In genomic region chr10:58282615-58283014, GRCh38 we compare ENCODE assay signal across 8 cellular contexts. TPM values are rescaled to one million over a fixed set of nuclear protein-coding genes. Genes with fewer than 3 reads are reported as not detected.
DNase-seq lines count a peak whose midpoint lies in the region; ATAC-seq lines count a peak whose summit lies in the region.

No MANE protein-coding gene starts in this region.

- H3K9me3 Mint-ChIP-seq in activated T-cell treated with anti-CD3 and anti-CD28 coated beads, Interleukin-2, amount 50 U/mL, for 4 hours, result no peaks in the 10 kb centered on the region

- H2BK120ac ChIP-seq in mesendoderm (ENCODE audit: low read depth, low read length), result no peak overlapping the region

- no peaks in the 10 kb centered on the region for H3K79me2 ChIP-seq in mesendoderm (ENCODE audit: control insufficient read depth, insufficient read depth, low read length)

- H3K4me1 ChIP-seq in mesendoderm (ENCODE audit: control insufficient read depth, low read depth, low read length), result no peaks in the 10 kb centered on the region

- no peaks in the 10 kb centered on the region for H3K36me3 ChIP-seq in mesendoderm (ENCODE audit: control insufficient read depth, insufficient read depth, low read length)

- no peak overlapping the region for H2BK15ac ChIP-seq in mesendoderm (replicated peaks; ENCODE audit: low read depth)

- H3K4me3 ChIP-seq in mesendoderm (ENCODE audit: low read length), result no peak overlapping the region

- H4K8ac ChIP-seq in mesendoderm (ENCODE audit: low read depth, low read length), result no peak overlapping the region

- no peak overlapping the region for H3K4ac ChIP-seq in mesendoderm (ENCODE audit: low read depth, low read length)

- H3K27me3 ChIP-seq in mesendoderm (ENCODE audit: insufficient read depth, low read length, poor library complexity), result no peaks in the 10 kb centered on the region

- H3K23ac ChIP-seq in mesendoderm (ENCODE audit: low read length), result no peak overlapping the region

- no peak overlapping the region for H3K56ac ChIP-seq in mesendoderm (ENCODE audit: low read length)

- H3K4me2 ChIP-seq in mesendoderm (ENCODE audit: low read length), result no peak overlapping the region

- H3K4me1 Mint-ChIP-seq in activated T-cell treated with anti-CD3 and anti-CD28 coated beads, Interleukin-2, amount 50 U/mL, for 4 hours (ENCODE audit: low read depth), result peaks cover 36% of the 10 kb centered on the region
- peaks cover 18% of the 10 kb centered on the region for H3K4me1 Mint-ChIP-seq in T-helper 17 cell

- no peaks in the 10 kb centered on the region for H3K27me3 Mint-ChIP-seq in activated T-cell treated with anti-CD3 and anti-CD28 coated beads, Interleukin-2, amount 50 U/mL, for 4 hours (ENCODE audit: low read depth)
- H3K27me3 Mint-ChIP-seq in T-helper 17 cell, result no peaks in the 10 kb centered on the region

- no peak overlapping the region for H3K27ac ChIP-seq in mesendoderm (ENCODE audit: low read depth, low read length)

- DNase-seq in activated T-cell treated with anti-CD3 and anti-CD28 coated beads, Interleukin-2, amount 50 U/mL, for 4 hours, result no peak
- DNase-seq in activated T-cell treated with anti-CD3 and anti-CD28 coated beads for 4 hours (no peak), T-helper 17 cell (no peak), mesendoderm (peak; percentile 27), NCI-H345 treated with DMSO at 0.1 percent for 48 hours (lab: John Stamatoyannopoulos, UW; ENCODE audit: unreplicated experiment) (no peak), NCI-H524 treated with DMSO at 0.1 percent for 48 hours (lab: John Stamatoyannopoulos, UW) (no peak), COR-L47 (lab: John Stamatoyannopoulos, UW) (no peak)

- H2BK5ac ChIP-seq in mesendoderm (ENCODE audit: low read length), result no peak overlapping the region

- H3K36me3 Mint-ChIP-seq in activated T-cell treated with anti-CD3 and anti-CD28 coated beads, Interleukin-2, amount 50 U/mL, for 4 hours (ENCODE audit: insufficient read depth), result peaks cover 20% of the 10 kb centered on the region
- peaks cover 2% of the 10 kb centered on the region for H3K36me3 Mint-ChIP-seq in T-helper 17 cell (ENCODE audit: low read depth)

- H3K79me1 ChIP-seq in mesendoderm (ENCODE audit: low read length), result no peaks in the 10 kb centered on the region

- no peak overlapping the region for H3K9ac ChIP-seq in mesendoderm (ENCODE audit: low read length)

- H3K27ac Mint-ChIP-seq in T-helper 17 cell, result peak overlapping the region; percentile 56

- H4K5ac ChIP-seq in mesendoderm (ENCODE audit: low read length), result no peak overlapping the region

- no peak overlapping the region for H3K18ac ChIP-seq in mesendoderm (ENCODE audit: low read length)

- H3K4me3 Mint-ChIP-seq in activated T-cell treated with anti-CD3 and anti-CD28 coated beads, Interleukin-2, amount 50 U/mL, for 4 hours, result peak overlapping the region; percentile 66
- peak overlapping the region; percentile 61 for H3K4me3 Mint-ChIP-seq in T-helper 17 cell

- H2AK5ac ChIP-seq in mesendoderm (ENCODE audit: low read length), result no peak overlapping the region

- H3K9me3 ChIP-seq in T-helper 17 cell (ENCODE audit: control insufficient read depth, low read length, poor library complexity, severe bottlenecking), result no peaks in the 10 kb centered on the region

- peak; percentile 93 to 96 for ATAC-seq in activated T-cell treated with anti-CD3 and anti-CD28 coated beads, Interleukin-2, amount 50 U/mL, for 4 hours
- ATAC-seq in HG02981 (IDR thresholded peaks at IDR 0.05; ENCODE audit: unreplicated experiment), result peak; percentile 99
- ATAC-seq in T-helper 17 cell, result peak; percentile 69

- WGBS in mesendoderm (ENCODE audit: extremely low coverage, insufficient coverage, low lambda C conversion rate), result no CpG with 5 or more reads among the region's 3 CpGs

RNA-seq across cellular contexts. Expression of gene CISD1, which starts 13.7 kb away (rescaled TPM):
- 10 to 100 TPM; 61.4 to 76.7 (median 74.0) TPM for total RNA-seq in activated T-cell treated with anti-CD3 and anti-CD28 coated beads, Interleukin-2, amount 50 U/mL, for 4 hours
- 1 to 10 TPM; 6.6 to 7.5 TPM for total RNA-seq in T-helper 17 cell
- 88.3 TPM for polyA plus RNA-seq in mesendoderm (2013, experiment 1 of 2)
- polyA plus RNA-seq in mesendoderm (2013, experiment 2 of 2), result 85.8 TPM

RNA-seq across cellular contexts. Expression of gene IPMK, which starts 14.9 kb away (rescaled TPM):
- total RNA-seq in activated T-cell treated with anti-CD3 and anti-CD28 coated beads, Interleukin-2, amount 50 U/mL, for 4 hours, result 1 to 10 TPM; 7.5 to 8.8 (median 7.8) TPM
- 1 to 10 TPM; 3.5 to 3.8 TPM for total RNA-seq in T-helper 17 cell
- polyA plus RNA-seq in mesendoderm (2013, experiment 1 of 2), result 8.0 TPM
- 8.3 TPM for polyA plus RNA-seq in mesendoderm (2013, experiment 2 of 2)

RNA-seq across cellular contexts. Expression of gene UBE2D1, which starts 52.2 kb away (rescaled TPM):
- total RNA-seq in activated T-cell treated with anti-CD3 and anti-CD28 coated beads, Interleukin-2, amount 50 U/mL, for 4 hours, result 10 to 100 TPM; 13.4 to 16.0 (median 15.7) TPM
- 10 to 100 TPM; 10.5 to 14.6 TPM for total RNA-seq in T-helper 17 cell
- polyA plus RNA-seq in mesendoderm (2013, experiment 1 of 2), result 37.9 TPM
- 40.1 TPM for polyA plus RNA-seq in mesendoderm (2013, experiment 2 of 2)

Comparison
In these comparisons a context has a peak if more than half of its experiments do, and no peak if none do; other contexts are left out.
1. RNA of gene CISD1, which starts 13.7 kb away (total RNA-seq): 61.4 to 76.7 TPM in activated T-cell treated with anti-CD3 and anti-CD28 coated beads, Interleukin-2, amount 50 U/mL, for 4 hours; 6.6 to 7.5 TPM in T-helper 17 cell; every median in the first group is over 4 times any median in the second.
2. Peak in every context shown above with its lines, with median percentiles within 50 percentile points of each other: ATAC-seq.